In the genomic region with DNA sequence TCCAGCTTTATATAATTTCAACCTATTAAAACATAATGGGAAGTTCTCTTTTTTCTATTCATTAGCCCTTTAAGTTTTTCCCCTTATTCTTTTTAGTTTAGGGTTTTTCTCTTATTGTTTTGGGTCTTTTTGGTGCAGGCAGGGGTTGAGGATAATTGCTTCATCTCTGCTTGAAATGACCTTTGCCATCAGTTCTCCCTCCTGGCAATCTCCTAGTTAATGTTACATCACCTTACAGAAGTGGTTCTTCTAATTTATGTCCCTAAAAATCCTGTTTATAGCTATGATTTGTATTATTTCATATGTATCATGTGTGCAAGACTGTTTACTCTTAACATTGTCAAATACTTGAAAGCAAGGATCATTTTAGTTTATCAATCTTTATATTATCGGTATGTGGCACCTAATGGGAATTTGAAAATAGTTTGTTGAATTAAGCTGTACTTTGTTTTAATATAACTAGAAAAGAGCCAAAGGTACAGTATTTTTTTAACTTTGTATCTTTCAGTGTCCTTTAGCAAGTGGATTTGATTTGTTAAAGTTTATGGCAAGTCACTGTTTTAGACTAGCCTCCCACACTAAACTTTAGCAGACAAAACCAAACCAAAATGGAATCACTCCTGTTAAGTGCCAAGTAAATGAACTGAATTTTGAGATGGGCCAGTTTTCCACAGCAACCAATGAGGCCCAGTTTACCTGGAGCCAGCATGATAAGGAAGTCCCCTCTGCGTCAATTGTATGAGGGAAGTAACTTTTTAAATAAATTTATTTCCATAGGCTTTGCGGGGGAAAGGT, we compare ENCODE assay signal across 16 cellular contexts. TPM values are rescaled to one million over a fixed set of nuclear protein-coding genes. Genes with fewer than 3 reads are reported as not detected.
DNase-seq lines count a peak whose midpoint lies in the region; ATAC-seq and TF ChIP-seq lines count a peak whose summit lies in the region.
"Had no signal": no experiment of that assay in that cellular context is flagged by ENCODE, and none has a peak within 500 bp of the region (broad histone marks: within the 10 kb centered on the region; RNA-seq: fewer than 3 reads in every experiment).

No MANE protein-coding gene starts in this region.

- DNase-seq in HL-60 (ENCODE audit: low read depth in 1 of 2, low spot score in 1 of 2) (no peak), T-helper 17 cell (no peak), right lobe of liver (no peak), putamen (ENCODE audit: low spot score) (no peak)
- DNase-seq in activated CD8-positive, alpha-beta memory T cell treated with anti-CD3 and anti-CD28 coated beads, Interleukin-2, amount 50 U/mL, for 4 hours = no peak
- no peak for DNase-seq in activated T-cell treated with anti-CD3 and anti-CD28 coated beads, Interleukin-2, amount 50 U/mL, for 24 hours
- DNase-seq: BE2C; CD8-positive, alpha-beta T cell; COR-L47; DMS153; DMS79 treated with DMSO at 0.1 percent for 48 hours; EL; GOT3 had no signal

- TF ChIP-seq POLR2A in right lobe of liver (IDR thresholded peaks at IDR 0.05) = no peak

- H3K27ac Mint-ChIP-seq in T-helper 17 cell = peak overlapping the region; percentile 66
- no peak overlapping the region for H3K27ac Mint-ChIP-seq in activated T-cell treated with anti-CD3 and anti-CD28 coated beads, Interleukin-2, amount 50 U/mL, for 24 hours

- H3K27me3 ChIP-seq in HL-60 (ENCODE audit: insufficient read depth, poor library complexity, severe bottlenecking) (no peaks in the 10 kb centered on the region), right lobe of liver (no peaks in the 10 kb centered on the region)
- H3K27me3 ChIP-seq: BE2C had no signal

- no peaks in the 10 kb centered on the region for H3K27me3 Mint-ChIP-seq in T-helper 17 cell
- H3K27me3 Mint-ChIP-seq in activated T-cell treated with anti-CD3 and anti-CD28 coated beads, Interleukin-2, amount 50 U/mL, for 24 hours = no peaks in the 10 kb centered on the region

- peaks cover 8% of the 10 kb centered on the region for H3K9me3 Mint-ChIP-seq in activated T-cell treated with anti-CD3 and anti-CD28 coated beads, Interleukin-2, amount 50 U/mL, for 24 hours

- H3K9me3 ChIP-seq in T-helper 17 cell (ENCODE audit: control insufficient read depth, low read length, poor library complexity, severe bottlenecking) (no peaks in the 10 kb centered on the region), right lobe of liver (no peaks in the 10 kb centered on the region)
- H3K9me3 ChIP-seq: A549, BE2C had no signal

- no peak for TF ChIP-seq CTCF in HL-60 (IDR thresholded peaks at IDR 0.05; ENCODE audit: insufficient read depth, low read length)
- no peak for TF ChIP-seq CTCF in right lobe of liver (IDR thresholded peaks at IDR 0.05)

- intact Hi-C loops in right lobe of liver (cut with DNase I) = no loop called here

- peaks cover 9% of the 10 kb centered on the region for H3K4me1 Mint-ChIP-seq in T-helper 17 cell
- H3K4me1 Mint-ChIP-seq in activated T-cell treated with anti-CD3 and anti-CD28 coated beads, Interleukin-2, amount 50 U/mL, for 24 hours (ENCODE audit: low read depth) = peaks cover 31% of the 10 kb centered on the region

- H3K4me3 Mint-ChIP-seq in T-helper 17 cell = no peak overlapping the region
- no peak overlapping the region for H3K4me3 Mint-ChIP-seq in activated T-cell treated with anti-CD3 and anti-CD28 coated beads, Interleukin-2, amount 50 U/mL, for 24 hours
- H3K4me3 Mint-ChIP-seq: CD8-positive, alpha-beta T cell had no signal

- H3K36me3 Mint-ChIP-seq in T-helper 17 cell (ENCODE audit: low read depth) = no peaks in the 10 kb centered on the region
- H3K36me3 Mint-ChIP-seq in activated T-cell treated with anti-CD3 and anti-CD28 coated beads, Interleukin-2, amount 50 U/mL, for 24 hours (ENCODE audit: low read depth) = peaks cover 15% of the 10 kb centered on the region

- H3K4me3 ChIP-seq in HL-60 (replicated peaks; ENCODE audit: insufficient read depth, low read length) = no peak overlapping the region
- H3K4me3 ChIP-seq in right lobe of liver = no peak overlapping the region
- H3K4me3 ChIP-seq: A549, HAP-1 had no signal

- 0 out of 2 replicates have a peak overlapping the region, but pooled peaks have one; percentile 1 for H3K27ac ChIP-seq in HL-60 (replicated peaks)
- H3K27ac ChIP-seq in right lobe of liver = no peak overlapping the region
- H3K27ac ChIP-seq: A549, C4-2B had no signal

- H3K36me3 ChIP-seq in right lobe of liver = no peaks in the 10 kb centered on the region
- H3K36me3 ChIP-seq: BE2C, HAP-1 had no signal

- ATAC-seq in T-helper 17 cell (no peak), right lobe of liver (peak; percentile 70 to 78 (median 72))
- ATAC-seq: A549; CD8-positive, alpha-beta T cell had no signal

- H3K4me1 ChIP-seq in right lobe of liver = peaks cover 0 to 8% (median 0%) of the 10 kb centered on the region in 4 donors
- H3K4me1 ChIP-seq: A549, BE2C had no signal

- WGBS in right lobe of liver (ENCODE audit: insufficient coverage, low coverage, low lambda C conversion rate, missing lambda C conversion rate) = 42% methylated on average over 3 of the region's 3 CpGs

RNA-seq across cellular contexts. Expression of a gene that starts 26.6 kb away (rescaled TPM):
- total RNA-seq in T-helper 17 cell (10 to 100 TPM; 47.6 to 50.8 TPM), right lobe of liver (under 1 TPM; 0.15 to 0.80 (median 0.43) TPM)

Comparison
In these comparisons a context has a peak if more than half of its experiments do, and no peak if none do; other contexts are left out.
1. RNA of a gene that starts 26.6 kb away (total RNA-seq): 47.6 to 50.8 TPM in T-helper 17 cell; 0.15 to 0.80 TPM in right lobe of liver; every median in the first group is over 10 times any median in the second.